ENCODE assay signal across 36 cellular contexts in the genomic region with DNA sequence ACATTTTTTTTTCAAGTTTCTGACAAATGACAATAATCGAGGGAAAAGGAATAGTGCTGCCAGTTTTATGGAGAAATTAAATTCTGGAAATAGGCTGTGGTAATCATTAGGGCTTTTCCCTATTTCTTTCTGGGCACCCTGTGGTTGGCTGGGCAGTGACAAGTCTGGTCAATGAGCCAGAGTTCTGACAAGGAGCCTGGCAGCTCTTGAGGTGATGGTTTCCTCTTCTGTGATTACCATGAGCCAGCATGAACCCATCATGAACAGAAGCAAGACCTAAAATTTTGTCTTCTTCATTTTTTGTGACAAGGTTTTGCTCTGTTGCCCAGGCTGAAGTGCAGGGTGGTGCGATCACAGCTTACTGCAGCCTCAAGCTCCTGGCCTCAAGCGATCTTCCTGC.
"Had no signal": no experiment of that assay in that cellular context is flagged by ENCODE, and none has a peak within 500 bp of the region (broad histone marks: within the 10 kb centered on the region; RNA-seq: fewer than 3 reads in every experiment).

No MANE protein-coding gene starts in this region.

- ATAC-seq: activated CD4-positive, alpha-beta T cell treated with anti-CD3 and anti-CD28 coated beads for 36 hours; activated CD8-positive, alpha-beta memory T cell treated with anti-CD3 and anti-CD28 coated beads, Interleukin-2, amount 10 ng/mL, durations not matched to agents 7 days and 5 days; activated CD8-positive, alpha-beta T cell treated with anti-CD3 and anti-CD28 coated beads, Interleukin-2, amount 10 ng/mL, durations not matched to agents 7 days and 5 days; activated naive CD8-positive, alpha-beta T cell treated with anti-CD3 and anti-CD28 coated beads, Interleukin-2, amount 50 U/mL, for 24 hours; gastroesophageal sphincter; heart right ventricle; T-helper 17 cell had no signal

- H3K9me3 Mint-ChIP-seq: activated B cell treated with CpG ODN at 0.5 μM for 24 hours; activated CD4-positive, alpha-beta memory T cell treated with anti-CD3 and anti-CD28 coated beads for 36 hours; activated CD4-positive, alpha-beta T cell treated with anti-CD3 and anti-CD28 coated beads, Interleukin-2, amount 10 ng/mL, durations not matched to agents 24 days and 14 days; activated naive CD4-positive, alpha-beta T cell treated with anti-CD3 and anti-CD28 coated beads for 36 hours; activated naive CD4-positive, alpha-beta T cell treated with anti-CD3 and anti-CD28 coated beads, Interleukin-2, amount 50 U/mL, for 24 hours; activated naive CD8-positive, alpha-beta T cell treated with anti-CD3 and anti-CD28 coated beads for 36 hours; activated naive CD8-positive, alpha-beta T cell treated with anti-CD3 and anti-CD28 coated beads, Interleukin-2, amount 50 U/mL, for 24 hours; activated T-helper 1 cell treated with anti-CD3 and anti-CD28 coated beads, Interleukin-12 subunit alpha, Interleukin-12 subunit beta, Interleukin-2, Interleukin-4 antibody, amounts not matched to agents 30 ng/mL and 10 ng/mL and 1 ng/mL, durations not matched to agents 14 hours and 24 hours and 36 hours; activated T-helper 2 cell treated with anti-CD3 and anti-CD28 coated beads, Interferon-gamma antibody, Interleukin-2, Interleukin-4, amounts not matched to agents 10 μg/mL and 5 μg/mL and 100 μg/mL, durations not matched to agents 14 hours and 24 hours and 36 hours; brain; T-helper 2 cell treated with Interferon-gamma antibody and Interleukin-4, amounts not matched to agents 5 μg/mL and 100 μg/mL, for 36 hours had no signal

- H3K9me3 ChIP-seq: adrenal gland, ascending aorta, breast epithelium, colonic mucosa, esophagus squamous epithelium, gastroesophageal sphincter, heart right ventricle had no signal

- H3K4me1 ChIP-seq: adrenal gland, ascending aorta, breast epithelium, colonic mucosa, esophagus squamous epithelium, gastroesophageal sphincter, heart right ventricle had no signal

- H3K4me3 ChIP-seq: adrenal gland, ascending aorta, breast epithelium, cardiac muscle cell, colonic mucosa, esophagus squamous epithelium, gastroesophageal sphincter, heart right ventricle had no signal

- H3K27me3 Mint-ChIP-seq: activated B cell treated with CpG ODN at 0.5 μM for 24 hours; activated CD4-positive, alpha-beta memory T cell treated with anti-CD3 and anti-CD28 coated beads for 36 hours; activated CD4-positive, alpha-beta T cell treated with anti-CD3 and anti-CD28 coated beads for 36 hours; activated CD4-positive, alpha-beta T cell treated with anti-CD3 and anti-CD28 coated beads, Interleukin-2, amount 10 ng/mL, durations not matched to agents 24 days and 14 days; activated CD8-positive, alpha-beta memory T cell treated with anti-CD3 and anti-CD28 coated beads, Interleukin-2, amount 10 ng/mL, durations not matched to agents 7 days and 5 days; activated naive CD4-positive, alpha-beta T cell treated with anti-CD3 and anti-CD28 coated beads, Interleukin-2, amount 50 U/mL, for 24 hours; activated naive CD8-positive, alpha-beta T cell treated with anti-CD3 and anti-CD28 coated beads for 36 hours; activated naive CD8-positive, alpha-beta T cell treated with anti-CD3 and anti-CD28 coated beads, Interleukin-2, amount 50 U/mL, for 24 hours; brain; T-helper 17 cell had no signal

- DNase-seq: activated B cell treated with CpG ODN at 0.5 μM for 24 hours; activated CD4-positive, alpha-beta memory T cell treated with anti-CD3 and anti-CD28 coated beads for 36 hours; activated CD4-positive, alpha-beta T cell treated with anti-CD3 and anti-CD28 coated beads for 36 hours; activated CD4-positive, alpha-beta T cell treated with anti-CD3 and anti-CD28 coated beads, Interleukin-2, amount 10 ng/mL, durations not matched to agents 24 days and 14 days; activated CD4-positive, CD25-positive, alpha-beta regulatory T cell treated with anti-CD3 and anti-CD28 coated beads, Interleukin-2, amount 50 U/mL, for 72 hours; activated CD8-positive, alpha-beta memory T cell treated with anti-CD3 and anti-CD28 coated beads, Interleukin-2, amount 10 ng/mL, durations not matched to agents 7 days and 5 days; activated CD8-positive, alpha-beta memory T cell treated with anti-CD3 and anti-CD28 coated beads, Interleukin-2, amount 50 U/mL, for 4 hours; activated CD8-positive, alpha-beta T cell treated with anti-CD3 and anti-CD28 coated beads, Interleukin-2, amount 10 ng/mL, durations not matched to agents 7 days and 5 days; activated effector memory CD4-positive, alpha-beta T cell treated with anti-CD3 and anti-CD28 coated beads, Interleukin-2, amount 50 U/mL, for 16 hours; activated naive CD4-positive, alpha-beta T cell treated with anti-CD3 and anti-CD28 coated beads for 36 hours; activated naive CD8-positive, alpha-beta T cell treated with anti-CD3 and anti-CD28 coated beads for 36 hours; activated naive CD8-positive, alpha-beta T cell treated with anti-CD3 and anti-CD28 coated beads, Interleukin-2, amount 50 U/mL, for 24 hours; activated T-cell treated with anti-CD3 and anti-CD28 coated beads, Interleukin-2, amount 50 U/mL, for 1 hour; activated T-cell treated with anti-CD3 and anti-CD28 coated beads, Interleukin-2, amount 50 U/mL, for 48 hours; adrenal gland; amygdala; central memory CD4-positive, alpha-beta T cell; colonic mucosa; effector CD8-positive, alpha-beta T cell; esophagus squamous epithelium; foreskin melanocyte; heart right ventricle; T-helper 1 cell; T-helper 17 cell; T1000 had no signal

- H3K4me3 Mint-ChIP-seq: activated B cell treated with CpG ODN at 0.5 μM for 24 hours; activated CD4-positive, alpha-beta memory T cell treated with anti-CD3 and anti-CD28 coated beads for 36 hours; activated CD4-positive, alpha-beta T cell treated with anti-CD3 and anti-CD28 coated beads for 36 hours; activated CD4-positive, alpha-beta T cell treated with anti-CD3 and anti-CD28 coated beads, Interleukin-2, amount 10 ng/mL, durations not matched to agents 24 days and 14 days; activated CD8-positive, alpha-beta memory T cell treated with anti-CD3 and anti-CD28 coated beads, Interleukin-2, amount 10 ng/mL, durations not matched to agents 7 days and 5 days; activated CD8-positive, alpha-beta T cell treated with anti-CD3 and anti-CD28 coated beads, Interleukin-2, amount 10 ng/mL, durations not matched to agents 7 days and 5 days; activated naive CD4-positive, alpha-beta T cell treated with anti-CD3 and anti-CD28 coated beads for 36 hours; activated naive CD4-positive, alpha-beta T cell treated with anti-CD3 and anti-CD28 coated beads, Interleukin-2, amount 50 U/mL, for 24 hours; activated naive CD8-positive, alpha-beta T cell treated with anti-CD3 and anti-CD28 coated beads for 36 hours; activated naive CD8-positive, alpha-beta T cell treated with anti-CD3 and anti-CD28 coated beads, Interleukin-2, amount 50 U/mL, for 24 hours; activated T-helper 1 cell treated with anti-CD3 and anti-CD28 coated beads, Interleukin-12 subunit alpha, Interleukin-12 subunit beta, Interleukin-2, Interleukin-4 antibody, amounts not matched to agents 30 ng/mL and 10 ng/mL and 1 ng/mL, durations not matched to agents 14 hours and 24 hours and 36 hours; brain; T-helper 17 cell; T-helper 2 cell treated with Interferon-gamma antibody and Interleukin-4, amounts not matched to agents 5 μg/mL and 100 μg/mL, for 36 hours had no signal

- H3K4me1 Mint-ChIP-seq: activated CD4-positive, alpha-beta T cell treated with anti-CD3 and anti-CD28 coated beads for 36 hours; activated CD4-positive, alpha-beta T cell treated with anti-CD3 and anti-CD28 coated beads, Interleukin-2, amount 10 ng/mL, durations not matched to agents 24 days and 14 days; activated naive CD4-positive, alpha-beta T cell treated with anti-CD3 and anti-CD28 coated beads, Interleukin-2, amount 50 U/mL, for 24 hours; activated naive CD8-positive, alpha-beta T cell treated with anti-CD3 and anti-CD28 coated beads for 36 hours; activated naive CD8-positive, alpha-beta T cell treated with anti-CD3 and anti-CD28 coated beads, Interleukin-2, amount 50 U/mL, for 24 hours; brain; T-helper 17 cell had no signal

- H3K27me3 ChIP-seq: adrenal gland, ascending aorta, breast epithelium, cardiac muscle cell, colonic mucosa, esophagus squamous epithelium, gastroesophageal sphincter, heart right ventricle had no signal

- H3K27ac ChIP-seq: adrenal gland, ascending aorta, breast epithelium, cardiac muscle cell, colonic mucosa, epithelial cell of prostate, esophagus squamous epithelium, gastroesophageal sphincter, heart right ventricle, WERI-Rb-1 had no signal

- H3K27ac Mint-ChIP-seq: activated B cell treated with CpG ODN at 0.5 μM for 24 hours; activated CD4-positive, alpha-beta memory T cell treated with anti-CD3 and anti-CD28 coated beads for 36 hours; activated CD4-positive, alpha-beta T cell treated with anti-CD3 and anti-CD28 coated beads for 36 hours; activated CD4-positive, alpha-beta T cell treated with anti-CD3 and anti-CD28 coated beads, Interleukin-2, amount 10 ng/mL, durations not matched to agents 24 days and 14 days; activated CD8-positive, alpha-beta memory T cell treated with anti-CD3 and anti-CD28 coated beads, Interleukin-2, amount 10 ng/mL, durations not matched to agents 7 days and 5 days; activated CD8-positive, alpha-beta T cell treated with anti-CD3 and anti-CD28 coated beads, Interleukin-2, amount 10 ng/mL, durations not matched to agents 7 days and 5 days; activated naive CD4-positive, alpha-beta T cell treated with anti-CD3 and anti-CD28 coated beads for 36 hours; activated naive CD4-positive, alpha-beta T cell treated with anti-CD3 and anti-CD28 coated beads, Interleukin-2, amount 50 U/mL, for 24 hours; activated naive CD8-positive, alpha-beta T cell treated with anti-CD3 and anti-CD28 coated beads for 36 hours; activated naive CD8-positive, alpha-beta T cell treated with anti-CD3 and anti-CD28 coated beads, Interleukin-2, amount 50 U/mL, for 24 hours; activated T-helper 1 cell treated with anti-CD3 and anti-CD28 coated beads, Interleukin-12 subunit alpha, Interleukin-12 subunit beta, Interleukin-2, Interleukin-4 antibody, amounts not matched to agents 30 ng/mL and 10 ng/mL and 1 ng/mL, durations not matched to agents 14 hours and 24 hours and 36 hours; activated T-helper 2 cell treated with anti-CD3 and anti-CD28 coated beads, Interferon-gamma antibody, Interleukin-2, Interleukin-4, amounts not matched to agents 10 μg/mL and 5 μg/mL and 100 μg/mL, durations not matched to agents 14 hours and 24 hours and 36 hours; brain; T-helper 17 cell; T-helper 2 cell treated with Interferon-gamma antibody and Interleukin-4, amounts not matched to agents 5 μg/mL and 100 μg/mL, for 36 hours had no signal
